9 cellular contexts compared by ENCODE assay signal in genomic region chr6:100464910-100465700, GRCh38. TPM values are rescaled to one million over a fixed set of nuclear protein-coding genes. Genes with fewer than 3 reads are reported as not detected.
DNase-seq lines count a peak whose midpoint lies in the region; ATAC-seq and TF ChIP-seq lines count a peak whose summit lies in the region.
"Had no signal": no experiment of that assay in that cellular context is flagged by ENCODE, and none has a peak within 500 bp of the region (broad histone marks: within the 10 kb centered on the region; RNA-seq: fewer than 3 reads in every experiment).

TSS of gene SIM1 (minus strand) at chr6:100464921. CDS start at chr6:100463468, 1,453 bp downstream.

- ATAC-seq in GM21423 (IDR thresholded peaks at IDR 0.05; ENCODE audit: unreplicated experiment): peak; percentile 80

- no peak within 1 kb of the TSS for H3K4me2 ChIP-seq in Karpas-422 (ENCODE audit: low read depth, low read length, poor library complexity, severe bottlenecking)
- H3K4me2 ChIP-seq: KMS-11 had no signal

- no peaks in the 10 kb centered on the region for H3K79me2 ChIP-seq in Karpas-422 (ENCODE audit: low read length)

- H3K4me3 ChIP-seq in brain microvascular endothelial cell (ENCODE audit: low read depth, low read length): peak within 1 kb of the TSS; percentile 40
- H3K4me3 ChIP-seq in Karpas-422 (ENCODE audit: low read length): no peak within 1 kb of the TSS

- no peaks in the 10 kb centered on the region for H3K9me2 ChIP-seq in Karpas-422 (replicated peaks; ENCODE audit: insufficient read depth, low read length)

- H3K36me3 ChIP-seq in brain microvascular endothelial cell (replicated peaks) (no peaks in the 10 kb centered on the region), Karpas-422 (ENCODE audit: insufficient read depth, low read length) (no peaks in the 10 kb centered on the region)

- DNase-seq in COLO668 (lab: John Stamatoyannopoulos, UW; ENCODE audit: unreplicated experiment) (peak; percentile 63), NCI-H1092 (lab: John Stamatoyannopoulos, UW) (peak; percentile 67), brain microvascular endothelial cell (peak; percentile 43), left kidney (ENCODE audit: low read depth, low spot score) (peak; percentile 96), type B pancreatic cell (ENCODE audit: extremely low spot score, unreplicated experiment) (peak; percentile 84), Karpas-422 (no peak)
- DNase-seq in stimulated activated CD4-positive, alpha-beta T cell treated with anti-CD3 and anti-CD28 coated beads, Interleukin-2, amount 100 ng/mL, for 48 hours: no peak

- H3K9ac ChIP-seq in Karpas-422 (ENCODE audit: low read length): no peak within 1 kb of the TSS
- H3K9ac ChIP-seq: KMS-11 had no signal

- H3K4me1 ChIP-seq in Karpas-422 (ENCODE audit: low read length): no peaks in the 10 kb centered on the region

- peaks cover 95% of the 10 kb centered on the region for H3K27me3 ChIP-seq in brain microvascular endothelial cell (replicated peaks)
- no peaks in the 10 kb centered on the region for H3K27me3 ChIP-seq in Karpas-422 (ENCODE audit: low read length)

- H3K36me3 Mint-ChIP-seq in type B pancreatic cell: no peaks in the 10 kb centered on the region

- H3K9me3 ChIP-seq in Karpas-422 (ENCODE audit: low read length): no peaks in the 10 kb centered on the region

- H3K9me3 Mint-ChIP-seq in type B pancreatic cell: no peaks in the 10 kb centered on the region

- H3K4me1 Mint-ChIP-seq in type B pancreatic cell (ENCODE audit: unreplicated experiment): peaks cover 12% of the 10 kb centered on the region

- peaks cover 57% of the 10 kb centered on the region for H3K27me3 Mint-ChIP-seq in type B pancreatic cell

- no peak for TF ChIP-seq CTCF in brain microvascular endothelial cell (IDR thresholded peaks at IDR 0.05; ENCODE audit: low read depth, low read length, missing control alignments)
- TF ChIP-seq CTCF in type B pancreatic cell (conservative IDR thresholded peaks at IDR 0.05): no peak

- in situ Hi-C loops in brain microvascular endothelial cell (cut with HindIII; ENCODE audit: low pct_ligation_motif_present, low sequenced_read_pairs): loop anchor here (25.0 kb wide), 1 partner anchor 853 kb away; the partner anchor contains the start of gene PRDM13

- no peaks in the 10 kb centered on the region for H4K20me1 ChIP-seq in Karpas-422 (ENCODE audit: insufficient read depth, low read depth, low read length)

- H3K4me3 Mint-ChIP-seq in type B pancreatic cell: peak within 1 kb of the TSS; percentile 86

- no peak within 1 kb of the TSS for H2AFZ ChIP-seq in Karpas-422 (ENCODE audit: low read length)

- H3K27ac ChIP-seq in brain microvascular endothelial cell (no peak within 1 kb of the TSS), Karpas-422 (ENCODE audit: low read length) (no peak within 1 kb of the TSS)
- H3K27ac ChIP-seq: KMS-11 had no signal

- peak within 1 kb of the TSS; percentile 57 for H3K27ac Mint-ChIP-seq in type B pancreatic cell

RNA-seq across cellular contexts. Expression of gene SIM1, which starts in this region (rescaled TPM):
- total RNA-seq in type B pancreatic cell (ENCODE audit: low replicate concordance): 6.3 and 7.1 TPM in 2 replicates
- not detected in 2 replicates for total RNA-seq in Karpas-422 (2014; rRNA removed; shearing (Covaris generic); ENCODE audit: low replicate concordance)

Comparison
In these comparisons a context has a peak if more than half of its experiments do, and no peak if none do; other contexts are left out.
1. DNase-seq: peak in COLO668 (single experiment), NCI-H1092 (single experiment), brain microvascular endothelial cell (single experiment), left kidney (single experiment) and type B pancreatic cell (single experiment); none in Karpas-422 (single experiment) and stimulated activated CD4-positive, alpha-beta T cell treated with anti-CD3 and anti-CD28 coated beads, Interleukin-2, amount 100 ng/mL, for 48 hours (0 of 2).